8 cellular contexts compared by ENCODE assay signal in genomic region chr9:86202338-86202882, GRCh38. TPM values are rescaled to one million over a fixed set of nuclear protein-coding genes. Genes with fewer than 3 reads are reported as not detected.
DNase-seq lines count a peak whose midpoint lies in the region; ATAC-seq, FAIRE-seq and TF ChIP-seq lines count a peak whose summit lies in the region.

No MANE protein-coding gene starts in this region.

- H3K27ac Mint-ChIP-seq in endothelial cell (ENCODE audit: unreplicated experiment), result no peak overlapping the region
- no peak overlapping the region for H3K27ac Mint-ChIP-seq in naive B cell

- H3K4me3 Mint-ChIP-seq in endothelial cell (ENCODE audit: unreplicated experiment) (no peak overlapping the region), naive B cell (no peak overlapping the region)

- no peak overlapping the region for H3K4me3 ChIP-seq in MM.1S (ENCODE audit: low read length)

- H3K4me1 Mint-ChIP-seq in endothelial cell (ENCODE audit: unreplicated experiment) (no peaks in the 10 kb centered on the region), naive B cell (no peaks in the 10 kb centered on the region)

- peak; percentile 60 for FAIRE-seq in TTC549 (lab: Jason Lieb, UNC)

- ATAC-seq in GM21825 (IDR thresholded peaks at IDR 0.05; ENCODE audit: unreplicated experiment) (peak; percentile 67), naive B cell (ENCODE audit: low read depth in 2 of 2) (peak in 1 of 2 donors; percentile 51), GM18520 (IDR thresholded peaks at IDR 0.05; ENCODE audit: unreplicated experiment) (no peak)

- H4K20me1 ChIP-seq in MM.1S (ENCODE audit: insufficient read depth, low read length), result no peaks in the 10 kb centered on the region

- no peaks in the 10 kb centered on the region for H3K9me3 ChIP-seq in MM.1S (replicated peaks; ENCODE audit: insufficient read depth, low read length)

- H2AFZ ChIP-seq in MM.1S (ENCODE audit: low read length), result no peak overlapping the region

- H3K9me3 Mint-ChIP-seq in endothelial cell (ENCODE audit: unreplicated experiment) (no peaks in the 10 kb centered on the region), naive B cell (no peaks in the 10 kb centered on the region)

- H3F3A ChIP-seq in MM.1S (ENCODE audit: insufficient read depth, low read length), result no peaks in the 10 kb centered on the region

- H3K9me2 ChIP-seq in MM.1S (replicated peaks; ENCODE audit: insufficient read depth, low read length), result no peaks in the 10 kb centered on the region

- H3K27me3 Mint-ChIP-seq in endothelial cell (ENCODE audit: unreplicated experiment) (no peaks in the 10 kb centered on the region), naive B cell (peaks cover 4 to 18% (median 13%) of the 10 kb centered on the region in 3 donors)

- DNase-seq in NCI-H82 (lab: John Stamatoyannopoulos, UW), result peak; percentile 69
- no peak for DNase-seq in NCI-H82 treated with DMSO at 0.1 percent for 48 hours (lab: John Stamatoyannopoulos, UW; ENCODE audit: unreplicated experiment)
- DNase-seq in MM.1S, result peak; percentile 58
- peak; percentile 13 for DNase-seq in endothelial cell (ENCODE audit: low spot score)
- peak; percentile 14 for DNase-seq in naive B cell

- H3K36me3 ChIP-seq in MM.1S (replicated peaks; ENCODE audit: insufficient read depth, low read length), result no peaks in the 10 kb centered on the region

- H3K36me3 Mint-ChIP-seq in endothelial cell (ENCODE audit: low read depth, unreplicated experiment) (no peaks in the 10 kb centered on the region), naive B cell (no peaks in the 10 kb centered on the region)

- no peaks in the 10 kb centered on the region for H3K79me2 ChIP-seq in MM.1S (ENCODE audit: low read length)

- H3K27ac ChIP-seq in MM.1S (ENCODE audit: low read length), result no peak overlapping the region

- H3K9ac ChIP-seq in MM.1S (ENCODE audit: low read length), result no peak overlapping the region

- TF ChIP-seq CTCF in MM.1S (IDR thresholded peaks at IDR 0.05; ENCODE audit: low read length) (peak; percentile 79), endothelial cell (IDR thresholded peaks at IDR 0.05; ENCODE audit: unreplicated experiment) (peak; percentile 84)

- no peaks in the 10 kb centered on the region for H3K27me3 ChIP-seq in MM.1S (replicated peaks; ENCODE audit: insufficient read depth, low read length)

- H3K4me2 ChIP-seq in MM.1S (ENCODE audit: low read depth, low read length), result no peak overlapping the region

- 0 out of 2 replicates have a peak, but pooled peaks cover 3% of the 10 kb centered on the region for H3K4me1 ChIP-seq in MM.1S (ENCODE audit: low read length)

RNA-seq across cellular contexts. Expression of gene C9orf153, which starts 57.0 kb away (rescaled TPM):
- 0.36 TPM for total RNA-seq in endothelial cell (ENCODE audit: unreplicated experiment)
- under 1 TPM in 1 of 6 donors, not detected in 5; 0.18 TPM for polyA plus RNA-seq in naive B cell (ENCODE audit: low read depth in 6 of 6)
